ENCODE assay signal across 1 cellular context in genomic region chr10:80408198-80409085, GRCh38.
A peak's percentile ranks its signal among the peaks of the same experiment; 100 is the strongest.
TF ChIP-seq lines count a peak whose summit lies in the region.

A gene with protein sequence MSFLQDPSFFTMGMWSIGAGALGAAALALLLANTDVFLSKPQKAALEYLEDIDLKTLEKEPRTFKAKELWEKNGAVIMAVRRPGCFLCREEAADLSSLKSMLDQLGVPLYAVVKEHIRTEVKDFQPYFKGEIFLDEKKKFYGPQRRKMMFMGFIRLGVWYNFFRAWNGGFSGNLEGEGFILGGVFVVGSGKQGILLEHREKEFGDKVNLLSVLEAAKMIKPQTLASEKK (plus strand): TSS chr10:80408551. CDS start chr10:80420468, 11,917 bp downstream.

TF ChIP-seq in HepG2, 621 proteins besides CTCF, POLR2A, EP300 and RAD21 (continued from another document and continues in another):
- TF ChIP-seq GABPA (IDR thresholded peaks at IDR 0.05; ENCODE audit: low read depth, low read length) (no peak), GABPA (CRISPR knock-in tag; IDR thresholded peaks at IDR 0.05; ENCODE audit: low read depth) (no peak; the same call in 1 of the 2 replicates), ELF4 (CRISPR knock-in tag; IDR thresholded peaks at IDR 0.05; ENCODE audit: borderline replicate concordance) (0 out of 2 replicates have a peak, but pooled peaks have one; percentile 14), ZNF598 (CRISPR knock-in tag; IDR thresholded peaks at IDR 0.05; ENCODE audit: borderline replicate concordance) (0 out of 2 replicates have a peak, but pooled peaks have one; percentile 73), TRIM22 (IDR thresholded peaks at IDR 0.05) (no peak), ISL2 (CRISPR knock-in tag; IDR thresholded peaks at IDR 0.05) (peak; percentile 62; the same call in 1 of the 2 replicates), ZNF607 (CRISPR knock-in tag; IDR thresholded peaks at IDR 0.05; ENCODE audit: borderline replicate concordance) (peak; percentile 87), MLLT10 (CRISPR knock-in tag; IDR thresholded peaks at IDR 0.05) (no peak), IKZF5 (CRISPR knock-in tag; IDR thresholded peaks at IDR 0.05) (peak; percentile 40; the same call in 1 of the 2 replicates), NFKB2 (CRISPR knock-in tag; IDR thresholded peaks at IDR 0.05; ENCODE audit: borderline replicate concordance) (no peak), NFIB (CRISPR knock-in tag; IDR thresholded peaks at IDR 0.05; ENCODE audit: borderline replicate concordance) (no peak), ZNF101 (CRISPR knock-in tag; IDR thresholded peaks at IDR 0.05; ENCODE audit: borderline replicate concordance, low read depth) (no peak), ZFP1 (CRISPR knock-in tag; IDR thresholded peaks at IDR 0.05) (no peak), ZNF138 (CRISPR knock-in tag; IDR thresholded peaks at IDR 0.05; ENCODE audit: low read depth) (no peak), ZNF768 (CRISPR knock-in tag; IDR thresholded peaks at IDR 0.05) (peak; percentile 7; the same call in 1 of the 2 replicates), HNRNPK (IDR thresholded peaks at IDR 0.05; ENCODE audit: low read depth, low read length, poor library complexity, severe bottlenecking) (peak; percentile 64), NR3C1 (CRISPR knock-in tag; IDR thresholded peaks at IDR 0.05) (no peak), REXO4 (CRISPR knock-in tag; IDR thresholded peaks at IDR 0.05; ENCODE audit: borderline replicate concordance) (no peak), MEF2D (CRISPR knock-in tag; IDR thresholded peaks at IDR 0.05) (peak; percentile 34; the same call in 1 of the 2 replicates), XRCC5 (optimal IDR thresholded peaks at IDR 0.05; ENCODE audit: low read length) (peak; percentile 22), ZNF281 (CRISPR knock-in tag; IDR thresholded peaks at IDR 0.05; ENCODE audit: borderline replicate concordance) (peak; percentile 61; the same call in 1 of the 2 replicates), SRSF1 (optimal IDR thresholded peaks at IDR 0.05; ENCODE audit: low read depth, low read length) (peak; percentile 18), NCOA1 (CRISPR knock-in tag; IDR thresholded peaks at IDR 0.05) (0 out of 2 replicates have a peak, but pooled peaks have one; percentile 43), SMYD3 (CRISPR knock-in tag; IDR thresholded peaks at IDR 0.05) (no peak), ZKSCAN8 (CRISPR knock-in tag; IDR thresholded peaks at IDR 0.05; ENCODE audit: borderline replicate concordance) (peak; percentile 54; the same call in 1 of the 2 replicates), ZBTB42 (CRISPR knock-in tag; IDR thresholded peaks at IDR 0.05) (peak; percentile 56; the same call in 1 of the 2 replicates), SRY (CRISPR knock-in tag; IDR thresholded peaks at IDR 0.05) (peak; percentile 20; the same call in 1 of the 2 replicates), ZNF44 (CRISPR knock-in tag; IDR thresholded peaks at IDR 0.05) (no peak), ZSCAN29 (CRISPR knock-in tag; conservative IDR thresholded peaks at IDR 0.05) (0 out of 2 replicates have a peak, but pooled peaks have one; percentile 57), RXRA (CRISPR knock-in tag; IDR thresholded peaks at IDR 0.05) (peak; percentile 46; the same call in 1 of the 2 replicates), RXRB (CRISPR knock-in tag; IDR thresholded peaks at IDR 0.05; ENCODE audit: borderline replicate concordance) (no peak; the same call in 1 of the 2 replicates), FOXP4 (CRISPR knock-in tag; IDR thresholded peaks at IDR 0.05) (0 out of 2 replicates have a peak, but pooled peaks have one; percentile 51), DMAP1 (CRISPR knock-in tag; IDR thresholded peaks at IDR 0.05) (peak; percentile 26; the same call in 1 of the 2 replicates), ZNF17 (CRISPR knock-in tag; IDR thresholded peaks at IDR 0.05) (no peak), YY1 (IDR thresholded peaks at IDR 0.05; ENCODE audit: insufficient read depth, insufficient replicate concordance, low read depth, low read length) (peak; percentile 81), TARDBP (CRISPR knock-in tag; IDR thresholded peaks at IDR 0.05) (peak; percentile 32; the same call in 1 of the 2 replicates), ERF (CRISPR knock-in tag; IDR thresholded peaks at IDR 0.05) (no peak; the same call in 1 of the 2 replicates)
- TF ChIP-seq, protein P1, sequence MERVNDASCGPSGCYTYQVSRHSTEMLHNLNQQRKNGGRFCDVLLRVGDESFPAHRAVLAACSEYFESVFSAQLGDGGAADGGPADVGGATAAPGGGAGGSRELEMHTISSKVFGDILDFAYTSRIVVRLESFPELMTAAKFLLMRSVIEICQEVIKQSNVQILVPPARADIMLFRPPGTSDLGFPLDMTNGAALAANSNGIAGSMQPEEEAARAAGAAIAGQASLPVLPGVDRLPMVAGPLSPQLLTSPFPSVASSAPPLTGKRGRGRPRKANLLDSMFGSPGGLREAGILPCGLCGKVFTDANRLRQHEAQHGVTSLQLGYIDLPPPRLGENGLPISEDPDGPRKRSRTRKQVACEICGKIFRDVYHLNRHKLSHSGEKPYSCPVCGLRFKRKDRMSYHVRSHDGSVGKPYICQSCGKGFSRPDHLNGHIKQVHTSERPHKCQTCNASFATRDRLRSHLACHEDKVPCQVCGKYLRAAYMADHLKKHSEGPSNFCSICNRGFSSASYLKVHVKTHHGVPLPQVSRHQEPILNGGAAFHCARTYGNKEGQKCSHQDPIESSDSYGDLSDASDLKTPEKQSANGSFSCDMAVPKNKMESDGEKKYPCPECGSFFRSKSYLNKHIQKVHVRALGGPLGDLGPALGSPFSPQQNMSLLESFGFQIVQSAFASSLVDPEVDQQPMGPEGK (CRISPR knock-in tag; IDR thresholded peaks at IDR 0.05) = 0 out of 2 replicates have a peak, but pooled peaks have one; percentile 29
- TF ChIP-seq, protein P2, sequence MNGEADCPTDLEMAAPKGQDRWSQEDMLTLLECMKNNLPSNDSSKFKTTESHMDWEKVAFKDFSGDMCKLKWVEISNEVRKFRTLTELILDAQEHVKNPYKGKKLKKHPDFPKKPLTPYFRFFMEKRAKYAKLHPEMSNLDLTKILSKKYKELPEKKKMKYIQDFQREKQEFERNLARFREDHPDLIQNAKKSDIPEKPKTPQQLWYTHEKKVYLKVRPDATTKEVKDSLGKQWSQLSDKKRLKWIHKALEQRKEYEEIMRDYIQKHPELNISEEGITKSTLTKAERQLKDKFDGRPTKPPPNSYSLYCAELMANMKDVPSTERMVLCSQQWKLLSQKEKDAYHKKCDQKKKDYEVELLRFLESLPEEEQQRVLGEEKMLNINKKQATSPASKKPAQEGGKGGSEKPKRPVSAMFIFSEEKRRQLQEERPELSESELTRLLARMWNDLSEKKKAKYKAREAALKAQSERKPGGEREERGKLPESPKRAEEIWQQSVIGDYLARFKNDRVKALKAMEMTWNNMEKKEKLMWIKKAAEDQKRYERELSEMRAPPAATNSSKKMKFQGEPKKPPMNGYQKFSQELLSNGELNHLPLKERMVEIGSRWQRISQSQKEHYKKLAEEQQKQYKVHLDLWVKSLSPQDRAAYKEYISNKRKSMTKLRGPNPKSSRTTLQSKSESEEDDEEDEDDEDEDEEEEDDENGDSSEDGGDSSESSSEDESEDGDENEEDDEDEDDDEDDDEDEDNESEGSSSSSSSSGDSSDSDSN (CRISPR knock-in tag; IDR thresholded peaks at IDR 0.05) = peak; percentile 83
- TF ChIP-seq, protein P3, sequence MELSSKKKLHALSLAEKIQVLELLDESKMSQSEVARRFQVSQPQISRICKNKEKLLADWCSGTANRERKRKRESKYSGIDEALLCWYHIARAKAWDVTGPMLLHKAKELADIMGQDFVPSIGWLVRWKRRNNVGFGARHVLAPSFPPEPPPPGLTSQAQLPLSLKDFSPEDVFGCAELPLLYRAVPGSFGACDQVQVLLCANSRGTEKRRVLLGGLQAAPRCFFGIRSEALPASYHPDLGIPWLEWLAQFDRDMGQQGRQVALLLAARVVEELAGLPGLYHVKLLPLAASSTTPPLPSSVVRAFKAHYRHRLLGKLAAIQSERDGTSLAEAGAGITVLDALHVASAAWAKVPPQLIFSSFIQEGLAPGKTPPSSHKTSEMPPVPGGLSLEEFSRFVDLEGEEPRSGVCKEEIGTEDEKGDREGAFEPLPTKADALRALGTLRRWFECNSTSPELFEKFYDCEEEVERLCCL (CRISPR knock-in tag; IDR thresholded peaks at IDR 0.05; ENCODE audit: borderline replicate concordance) = no peak; the same call in 1 of the 2 replicates
- TF ChIP-seq, protein P4, sequence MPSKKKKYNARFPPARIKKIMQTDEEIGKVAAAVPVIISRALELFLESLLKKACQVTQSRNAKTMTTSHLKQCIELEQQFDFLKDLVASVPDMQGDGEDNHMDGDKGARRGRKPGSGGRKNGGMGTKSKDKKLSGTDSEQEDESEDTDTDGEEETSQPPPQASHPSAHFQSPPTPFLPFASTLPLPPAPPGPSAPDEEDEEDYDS (CRISPR knock-in tag; IDR thresholded peaks at IDR 0.05) = peak; percentile 92
- TF ChIP-seq, protein P5, sequence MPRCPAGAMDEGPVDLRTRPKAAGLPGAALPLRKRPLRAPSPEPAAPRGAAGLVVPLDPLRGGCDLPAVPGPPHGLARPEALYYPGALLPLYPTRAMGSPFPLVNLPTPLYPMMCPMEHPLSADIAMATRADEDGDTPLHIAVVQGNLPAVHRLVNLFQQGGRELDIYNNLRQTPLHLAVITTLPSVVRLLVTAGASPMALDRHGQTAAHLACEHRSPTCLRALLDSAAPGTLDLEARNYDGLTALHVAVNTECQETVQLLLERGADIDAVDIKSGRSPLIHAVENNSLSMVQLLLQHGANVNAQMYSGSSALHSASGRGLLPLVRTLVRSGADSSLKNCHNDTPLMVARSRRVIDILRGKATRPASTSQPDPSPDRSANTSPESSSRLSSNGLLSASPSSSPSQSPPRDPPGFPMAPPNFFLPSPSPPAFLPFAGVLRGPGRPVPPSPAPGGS (CRISPR knock-in tag; IDR thresholded peaks at IDR 0.05) = peak; percentile 88
- TF ChIP-seq, protein P6, sequence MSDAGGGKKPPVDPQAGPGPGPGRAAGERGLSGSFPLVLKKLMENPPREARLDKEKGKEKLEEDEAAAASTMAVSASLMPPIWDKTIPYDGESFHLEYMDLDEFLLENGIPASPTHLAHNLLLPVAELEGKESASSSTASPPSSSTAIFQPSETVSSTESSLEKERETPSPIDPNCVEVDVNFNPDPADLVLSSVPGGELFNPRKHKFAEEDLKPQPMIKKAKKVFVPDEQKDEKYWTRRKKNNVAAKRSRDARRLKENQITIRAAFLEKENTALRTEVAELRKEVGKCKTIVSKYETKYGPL (CRISPR knock-in tag; IDR thresholded peaks at IDR 0.05) = 0 out of 2 replicates have a peak, but pooled peaks have one; percentile 45
